Comparison of ENCODE assay signal across 12 cellular contexts in the genomic region with DNA sequence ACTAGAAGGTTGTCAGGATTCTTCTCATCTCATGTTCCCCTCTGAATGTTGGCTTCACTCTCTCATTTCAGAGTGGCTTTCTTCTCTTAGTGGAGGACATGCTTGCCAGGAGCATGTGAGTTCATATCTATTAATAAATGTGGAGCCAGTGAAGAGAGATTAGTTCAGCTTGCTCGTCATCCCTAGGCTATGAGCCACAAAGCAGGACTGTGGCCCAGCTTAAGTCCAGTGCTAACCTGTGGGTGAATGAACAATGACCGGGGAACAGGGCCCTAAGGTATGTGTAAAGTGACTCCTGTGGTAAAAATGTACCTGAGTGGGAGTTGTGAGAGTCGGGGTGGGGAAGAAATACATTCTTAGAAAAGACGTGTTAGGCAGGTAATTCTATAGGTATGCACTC.
A peak's percentile ranks its signal among the peaks of the same experiment; 100 is the strongest.
DNase-seq lines count a peak whose midpoint lies in the region; ATAC-seq and TF ChIP-seq lines count a peak whose summit lies in the region.
"Had no signal": no experiment of that assay in that cellular context is flagged by ENCODE, and none has a peak within 500 bp of the region (broad histone marks: within the 10 kb centered on the region; RNA-seq: fewer than 3 reads in every experiment).

No MANE protein-coding gene starts in this region.

- peak overlapping the region; percentile 60 for H3K27ac ChIP-seq in RWPE2 (ENCODE audit: poor library complexity, severe bottlenecking)
- H3K27ac ChIP-seq in fibroblast of lung (ENCODE audit: insufficient read depth, low read length): no peak overlapping the region
- peak overlapping the region; percentile 86 to 93 for H3K27ac ChIP-seq in mucosa of rectum (ENCODE audit: low read depth in 2 of 2, low read length in 2 of 2)
- H3K27ac ChIP-seq: SK-N-MC had no signal

- H3K4me1 ChIP-seq in RWPE2 (ENCODE audit: insufficient read depth, poor library complexity, severe bottlenecking) (peaks cover 25% of the 10 kb centered on the region), fibroblast of lung (ENCODE audit: control insufficient read depth, extremely low read depth, insufficient read depth, low read length) (no peaks in the 10 kb centered on the region), mucosa of rectum (ENCODE audit: control insufficient read depth in 2 of 2, insufficient read depth in 2 of 2, low read length in 2 of 2) (peaks cover 10 to 22% of the 10 kb centered on the region in 2 donors)

- H3K79me2 ChIP-seq in fibroblast of lung (ENCODE audit: control insufficient read depth, insufficient read depth, low read length): no peaks in the 10 kb centered on the region

- H3K9ac ChIP-seq in fibroblast of lung (ENCODE audit: insufficient read depth, low read length) (no peak overlapping the region), mucosa of rectum (ENCODE audit: low read depth in 1 of 2, low read length in 2 of 2) (peak overlapping the region in 1 of 2 donors; percentile 47)

- TF ChIP-seq CTCF in RWPE2 (IDR thresholded peaks at IDR 0.05; ENCODE audit: poor library complexity, severe bottlenecking) (no peak), fibroblast of lung (conservative IDR thresholded peaks at IDR 0.05 in 1 of 2, IDR thresholded peaks at IDR 0.05 in 1 of 2; ENCODE audit: low read depth in 1 of 2, low read length in 2 of 2) (no peak)

- no peaks in the 10 kb centered on the region for H4K20me1 ChIP-seq in fibroblast of lung (ENCODE audit: control insufficient read depth, extremely low read depth, insufficient read depth, low read length)

- H3K36me3 ChIP-seq in RWPE2 (ENCODE audit: low read depth) (no peaks in the 10 kb centered on the region), fibroblast of lung (ENCODE audit: control insufficient read depth, insufficient read depth, low read length) (no peaks in the 10 kb centered on the region), mucosa of rectum (ENCODE audit: control insufficient read depth in 2 of 2, insufficient read depth in 2 of 2, low read length in 2 of 2) (no peaks in the 10 kb centered on the region)

- H3K9me3 ChIP-seq in RWPE2 (ENCODE audit: severe bottlenecking) (no peaks in the 10 kb centered on the region), fibroblast of lung (ENCODE audit: control insufficient read depth, insufficient read depth, low read depth, low read length) (no peaks in the 10 kb centered on the region), mucosa of rectum (ENCODE audit: control insufficient read depth in 2 of 2, low read length in 2 of 2) (no peaks in the 10 kb centered on the region)

- DNase-seq in AG08395 (ENCODE audit: low spot score) (peak; percentile 57), RWPE2 (ENCODE audit: low spot score) (no peak), fibroblast of lung (ENCODE audit: low read depth in 2 of 2) (peak; percentile 46 to 92), HCEC 1CT (no peak), UCSD-AML1 (lab: John Stamatoyannopoulos, UW; ENCODE audit: unreplicated experiment) (no peak)
- DNase-seq: activated CD4-positive, alpha-beta memory T cell treated with anti-CD3 and anti-CD28 coated beads, Interleukin-2, amount 10 ng/mL, durations not matched to agents 7 days and 5 days; anterior cingulate cortex; NCI-H226 had no signal

- peak; percentile 94 for ATAC-seq in RWPE2 (ENCODE audit: low read depth)
- ATAC-seq in GM18502 (IDR thresholded peaks at IDR 0.05; ENCODE audit: poor library complexity, unreplicated experiment): no peak
- no peak for ATAC-seq in HG03039 (IDR thresholded peaks at IDR 0.05; ENCODE audit: unreplicated experiment)

- H3K4me3 ChIP-seq in RWPE2 (ENCODE audit: severe bottlenecking): no peak overlapping the region
- H3K4me3 ChIP-seq in fibroblast of lung (replicated peaks in 1 of 4; ENCODE audit: control extremely low read depth in 1 of 4, insufficient read depth in 1 of 4, low read depth in 3 of 4, low read length in 4 of 4): no peak overlapping the region
- H3K4me3 ChIP-seq in mucosa of rectum (ENCODE audit: low read length in 2 of 2): no peak overlapping the region
- H3K4me3 ChIP-seq: SK-N-MC had no signal

- H3K27me3 ChIP-seq in RWPE2 (ENCODE audit: insufficient read depth, poor library complexity, severe bottlenecking) (no peaks in the 10 kb centered on the region), fibroblast of lung (ENCODE audit: control insufficient read depth, insufficient read depth, low read length) (no peaks in the 10 kb centered on the region), mucosa of rectum (ENCODE audit: control insufficient read depth in 2 of 2, insufficient read depth in 2 of 2, low read length in 2 of 2) (no peaks in the 10 kb centered on the region)

- H2AFZ ChIP-seq in fibroblast of lung (ENCODE audit: low read length): no peak overlapping the region

- H3K4me2 ChIP-seq in fibroblast of lung (ENCODE audit: extremely low read depth, insufficient read depth, low read length): no peak overlapping the region

Comparison
In these comparisons a context has a peak if more than half of its experiments do, and no peak if none do; other contexts are left out.
1. DNase-seq: peak in AG08395 (single experiment) and fibroblast of lung (2 of 2); none in RWPE2 (single experiment), HCEC 1CT (single experiment) and UCSD-AML1 (single experiment).